9 cellular contexts compared by ENCODE assay signal in the genomic region with DNA sequence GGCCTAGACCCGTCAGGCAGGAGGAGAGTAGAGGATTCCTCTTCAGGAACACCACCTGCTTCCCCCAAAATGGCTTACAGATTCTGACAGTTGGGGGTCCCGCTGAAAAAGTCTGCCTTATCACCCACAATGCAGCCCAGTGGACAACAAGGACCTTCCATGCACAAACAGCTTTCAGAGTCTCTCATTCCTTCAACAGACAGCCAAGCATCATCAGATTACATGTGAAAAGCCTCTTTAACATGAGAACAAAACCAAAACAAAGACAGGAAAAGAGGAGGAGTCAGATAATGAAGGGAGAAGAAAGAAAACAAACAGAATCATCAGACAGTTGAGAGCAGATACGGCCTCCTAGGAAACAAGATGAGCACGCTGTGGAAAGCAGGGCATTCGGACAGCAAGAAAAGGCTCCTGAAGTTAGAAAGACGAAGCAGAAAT. TPM values are rescaled to one million over a fixed set of nuclear protein-coding genes. Genes with fewer than 3 reads are reported as not detected.
DNase-seq lines count a peak whose midpoint lies in the region; ATAC-seq and TF ChIP-seq lines count a peak whose summit lies in the region.
"Had no signal": no experiment of that assay in that cellular context is flagged by ENCODE, and none has a peak within 500 bp of the region (broad histone marks: within the 10 kb centered on the region; RNA-seq: fewer than 3 reads in every experiment).

No MANE protein-coding gene starts in this region.

- H3K27ac Mint-ChIP-seq in activated CD8-positive, alpha-beta memory T cell treated with anti-CD3 and anti-CD28 coated beads, Interleukin-2, amount 10 ng/mL, durations not matched to agents 7 days and 5 days: peak overlapping the region; percentile 48

- H3K4me1 Mint-ChIP-seq in activated CD8-positive, alpha-beta memory T cell treated with anti-CD3 and anti-CD28 coated beads, Interleukin-2, amount 10 ng/mL, durations not matched to agents 7 days and 5 days: peaks cover 40% of the 10 kb centered on the region

- no peaks in the 10 kb centered on the region for H3K27me3 ChIP-seq in right lobe of liver
- no peaks in the 10 kb centered on the region for H3K27me3 ChIP-seq in tibial nerve

- H3K9me3 ChIP-seq in right lobe of liver (no peaks in the 10 kb centered on the region), tibial nerve (no peaks in the 10 kb centered on the region)

- no peaks in the 10 kb centered on the region for H3K9me3 Mint-ChIP-seq in activated CD8-positive, alpha-beta memory T cell treated with anti-CD3 and anti-CD28 coated beads, Interleukin-2, amount 10 ng/mL, durations not matched to agents 7 days and 5 days (ENCODE audit: low read depth)

- TF ChIP-seq EP300 in tibial nerve (IDR thresholded peaks at IDR 0.05): no peak

- TF ChIP-seq POLR2A in right lobe of liver (IDR thresholded peaks at IDR 0.05): no peak
- no peak for TF ChIP-seq POLR2A in tibial nerve (IDR thresholded peaks at IDR 0.05)

- CTCF ChIA-PET in activated CD8-positive, alpha-beta memory T cell treated with anti-CD3 and anti-CD28 coated beads, Interleukin-2, amount 10 ng/mL, durations not matched to agents 7 days and 5 days (lab: Charles Lee): interaction anchor here (1.3 kb wide), 1 partner anchor 31 kb away, joined by 3 read pairs; no protein-coding TSS in a partner anchor

- H3K36me3 Mint-ChIP-seq in activated CD8-positive, alpha-beta memory T cell treated with anti-CD3 and anti-CD28 coated beads, Interleukin-2, amount 10 ng/mL, durations not matched to agents 7 days and 5 days: peaks cover 18% of the 10 kb centered on the region

- no peak for DNase-seq in activated CD8-positive, alpha-beta memory T cell treated with anti-CD3 and anti-CD28 coated beads, Interleukin-2, amount 10 ng/mL, durations not matched to agents 7 days and 5 days
- no peak for DNase-seq in activated CD8-positive, alpha-beta memory T cell treated with anti-CD3 and anti-CD28 coated beads, Interleukin-2, amount 50 U/mL, for 4 hours
- DNase-seq in caudate nucleus (lab: John Stamatoyannopoulos, UW): no peak
- DNase-seq in right lobe of liver: no peak
- DNase-seq in tibial nerve (ENCODE audit: low spot score in 2 of 2): no peak
- no peak for DNase-seq in effector CD4-positive, alpha-beta T cell
- DNase-seq: activated naive CD4-positive, alpha-beta T cell treated with anti-CD3 and anti-CD28 coated beads, Interleukin-2, amount 50 U/mL, for 16 hours had no signal

- H3K4me1 ChIP-seq in right lobe of liver (peaks cover 0 to 34% (median 6%) of the 10 kb centered on the region in 4 donors), tibial nerve (peaks cover 0 to 63% (median 50%) of the 10 kb centered on the region in 4 donors)

- H3K27me3 Mint-ChIP-seq in activated CD8-positive, alpha-beta memory T cell treated with anti-CD3 and anti-CD28 coated beads, Interleukin-2, amount 10 ng/mL, durations not matched to agents 7 days and 5 days: no peaks in the 10 kb centered on the region

- peaks cover 0 to 39% (median 19%) of the 10 kb centered on the region in 4 donors for H3K36me3 ChIP-seq in right lobe of liver
- H3K36me3 ChIP-seq in tibial nerve: peaks cover 2 to 44% (median 14%) of the 10 kb centered on the region in 3 donors

- TF ChIP-seq CTCF in right lobe of liver (IDR thresholded peaks at IDR 0.05): no peak
- no peak for TF ChIP-seq CTCF in tibial nerve (IDR thresholded peaks at IDR 0.05)

- H3K4me3 ChIP-seq in right lobe of liver (no peak overlapping the region), tibial nerve (no peak overlapping the region)

- ATAC-seq in activated CD8-positive, alpha-beta memory T cell treated with anti-CD3 and anti-CD28 coated beads, Interleukin-2, amount 10 ng/mL, durations not matched to agents 7 days and 5 days: no peak
- ATAC-seq in right lobe of liver: no peak
- ATAC-seq in HG03457 (IDR thresholded peaks at IDR 0.05; ENCODE audit: unreplicated experiment): no peak
- ATAC-seq in HG02763 (IDR thresholded peaks at IDR 0.05; ENCODE audit: unreplicated experiment): no peak

- no peak overlapping the region for H3K4me3 Mint-ChIP-seq in activated CD8-positive, alpha-beta memory T cell treated with anti-CD3 and anti-CD28 coated beads, Interleukin-2, amount 10 ng/mL, durations not matched to agents 7 days and 5 days

- 82% methylated on average over 5 of the region's 6 CpGs for WGBS in right lobe of liver (ENCODE audit: insufficient coverage, low coverage, low lambda C conversion rate, missing lambda C conversion rate)
- 56 to 62% methylated on average over 6 of the region's 6 CpGs for WGBS in tibial nerve, 2 donors

- H3K27ac ChIP-seq in caudate nucleus (ENCODE audit: low read depth, low read length) (peak overlapping the region; percentile 71), right lobe of liver (peak overlapping the region in 2 of 3 donors; percentile 10 to 55), tibial nerve (peak overlapping the region; percentile 39 to 96 (median 74))

- intact Hi-C loops in right lobe of liver (cut with DNase I): no loop called here

RNA-seq across cellular contexts. Expression of a gene that starts 18.3 kb away (rescaled TPM):
- total RNA-seq in activated CD8-positive, alpha-beta memory T cell treated with anti-CD3 and anti-CD28 coated beads, Interleukin-2, amount 10 ng/mL, durations not matched to agents 7 days and 5 days: 10 to 100 TPM; 27.2 to 43.2 TPM
- total RNA-seq in right lobe of liver (10 to 100 TPM in 4 of 6 experiments, 1 to 10 TPM in 2; 5.8 to 20.2 (median 11.6) TPM), tibial nerve (10 to 100 TPM; 58.6 to 77.7 (median 67.2) TPM)

RNA-seq across cellular contexts. Expression of a gene that starts 18.6 kb away (rescaled TPM):
- total RNA-seq in activated CD8-positive, alpha-beta memory T cell treated with anti-CD3 and anti-CD28 coated beads, Interleukin-2, amount 10 ng/mL, durations not matched to agents 7 days and 5 days: 10 to 100 TPM; 36.6 to 39.0 TPM
- total RNA-seq in right lobe of liver (10 to 100 TPM; 15.3 to 31.8 (median 22.5) TPM), tibial nerve (10 to 100 TPM; 51.0 to 93.5 (median 78.9) TPM)
